27 cellular contexts compared by ENCODE assay signal in genomic region chr15:101051291-101052030, GRCh38.
A peak's percentile ranks its signal among the peaks of the same experiment; 100 is the strongest.
DNase-seq lines count a peak whose midpoint lies in the region; ATAC-seq, FAIRE-seq and TF ChIP-seq lines count a peak whose summit lies in the region.
"Had no signal": no experiment of that assay in that cellular context is flagged by ENCODE, and none has a peak within 500 bp of the region (broad histone marks: within the 10 kb centered on the region; RNA-seq: fewer than 3 reads in every experiment).

No MANE protein-coding gene starts in this region.

- TF ChIP-seq CTCF in SK-N-SH (IDR thresholded peaks at IDR 0.05), result no peak
- no peak for TF ChIP-seq CTCF in colonic mucosa (IDR thresholded peaks at IDR 0.05)
- TF ChIP-seq CTCF in testis (IDR thresholded peaks at IDR 0.05), result no peak

- DNase-seq in SK-N-SH (peak; percentile 16), colonic mucosa (peak; percentile 11), mucosa of gallbladder (ENCODE audit: low spot score) (peak; percentile 9), testis (peak; percentile 10), GM19239 (ENCODE audit: insufficient read length, low spot score) (no peak), RCC 7860 (ENCODE audit: low spot score) (no peak)
- DNase-seq: activated CD4-positive, alpha-beta T cell treated with anti-CD3 and anti-CD28 coated beads, Interleukin-2, amount 50 U/mL, for 1 hour; activated naive CD8-positive, alpha-beta T cell treated with anti-CD3 and anti-CD28 coated beads, Interleukin-2, amount 10 ng/mL, durations not matched to agents 7 days and 5 days; central memory CD4-positive, alpha-beta T cell; DMS53; Karpas-422; left cardiac atrium; NCI-H1694; NCI-H526 had no signal

- FAIRE-seq in GM19239 (lab: Jason Lieb, UNC), result no peak
- no peak for FAIRE-seq in RCC 7860 (lab: Jason Lieb, UNC)
- FAIRE-seq: astrocyte, G401.6, GM18507 had no signal

- no peaks in the 10 kb centered on the region; a peak in 1 of 4 replicates for H3K4me1 ChIP-seq in SK-N-SH (ENCODE audit: control insufficient read depth in 1 of 2, insufficient read depth in 2 of 2, low read depth in 1 of 2, low read length in 1 of 2)
- H3K4me1 ChIP-seq in colonic mucosa, result no peaks in the 10 kb centered on the region
- peaks cover 10% of the 10 kb centered on the region for H3K4me1 ChIP-seq in testis
- H3K4me1 ChIP-seq: stomach had no signal

- intact Hi-C loops in colonic mucosa (cut with DNase I), result no loop called here
- intact Hi-C loops in testis (cut with DNase I; ENCODE audit: low total_unique reads), result no loop called here

- WGBS in SK-N-SH (ENCODE audit: low lambda C conversion rate), result 91% methylated on average over 19 of the region's 28 CpGs
- WGBS in testis, 2 donors, result 96 to 97% methylated on average over 12 to 28 of the region's 28 CpGs

- TF ChIP-seq POLR2A in testis (IDR thresholded peaks at IDR 0.05), result no peak

- TF ChIP-seq EP300 in SK-N-SH (IDR thresholded peaks at IDR 0.05; ENCODE audit: borderline replicate concordance in 1 of 2, low read depth in 1 of 2, low read length in 1 of 2), result no peak

- POLR2A ChIA-PET in SK-N-SH (lab: Yijun Ruan, JAX), result no interaction called here

- H3K79me2 ChIP-seq in SK-N-SH (ENCODE audit: insufficient read depth), result no peaks in the 10 kb centered on the region

- no peaks in the 10 kb centered on the region for H3K9me2 ChIP-seq in SK-N-SH

- H3K4me3 ChIP-seq in SK-N-SH (ENCODE audit: low read depth in 2 of 2, low read length in 1 of 2) (no peak overlapping the region), colonic mucosa (no peak overlapping the region), testis (no peak overlapping the region)
- H3K4me3 ChIP-seq: GM23338, stomach, tibial nerve had no signal

- no peaks in the 10 kb centered on the region for H4K20me1 ChIP-seq in SK-N-SH (ENCODE audit: insufficient read depth)

- ATAC-seq in SK-N-SH treated with all-trans-retinoic acid at 6 μM for 48 hours (no peak), GM18858 (IDR thresholded peaks at IDR 0.05; ENCODE audit: unreplicated experiment) (no peak)
- ATAC-seq: CD8-positive, alpha-beta T cell; GM23338; left cardiac atrium; naive thymus-derived CD8-positive, alpha-beta T cell had no signal

- H3K27ac ChIP-seq in SK-N-SH (ENCODE audit: low read depth in 2 of 2, low read length in 1 of 2), result no peak overlapping the region
- no peak overlapping the region for H3K27ac ChIP-seq in colonic mucosa
- H3K27ac ChIP-seq in testis, result no peak overlapping the region
- H3K27ac ChIP-seq: 22Rv1, epithelial cell of prostate, stomach, VCaP had no signal

- H3K9ac ChIP-seq in SK-N-SH, result no peak overlapping the region
- no peak overlapping the region for H3K9ac ChIP-seq in colonic mucosa (ENCODE audit: low read depth in 2 of 2, low read length in 2 of 2)

- H3K4me2 ChIP-seq in SK-N-SH, result no peak overlapping the region
- H3K4me2 ChIP-seq: GM23338 had no signal

- H3K9me3 ChIP-seq in SK-N-SH, result no peaks in the 10 kb centered on the region
- H3K9me3 ChIP-seq in colonic mucosa, result no peaks in the 10 kb centered on the region
- no peaks in the 10 kb centered on the region for H3K9me3 ChIP-seq in testis
- H3K9me3 ChIP-seq: stomach, tibial nerve had no signal

- CTCF ChIA-PET in SK-N-SH (lab: Yijun Ruan, JAX), result no interaction called here

- H3K36me3 ChIP-seq in SK-N-SH (replicated peaks in 1 of 2; ENCODE audit: control insufficient read depth in 1 of 2, insufficient read depth in 2 of 2, low read length in 1 of 2) (peaks cover 4 to 19% of the 10 kb centered on the region in 2 experiments), colonic mucosa (peaks cover 13% of the 10 kb centered on the region), testis (ENCODE audit: low read depth, missing control alignments) (no peaks in the 10 kb centered on the region)

- H3K27me3 ChIP-seq in SK-N-SH (ENCODE audit: insufficient read depth) (no peaks in the 10 kb centered on the region), colonic mucosa (no peaks in the 10 kb centered on the region), testis (no peaks in the 10 kb centered on the region)
- H3K27me3 ChIP-seq: stomach, tibial nerve had no signal

- H2AFZ ChIP-seq in SK-N-SH (ENCODE audit: low read depth), result no peak overlapping the region
- H2AFZ ChIP-seq: GM23338 had no signal

- no peak for TF ChIP-seq RAD21 in SK-N-SH (IDR thresholded peaks at IDR 0.05; ENCODE audit: low read length)

- no peaks in the 10 kb centered on the region for H3F3A ChIP-seq in SK-N-SH (replicated peaks; ENCODE audit: insufficient read depth)

TF ChIP-seq in SK-N-SH, 30 proteins besides CTCF, POLR2A, EP300 and RAD21 (continues in another document):
- TF ChIP-seq REST (IDR thresholded peaks at IDR 0.05; ENCODE audit: low read depth, low read length) (no peak), ELF1 (IDR thresholded peaks at IDR 0.05) (no peak), NRF1 (IDR thresholded peaks at IDR 0.05; ENCODE audit: low read depth, low read length) (no peak), EZH2phosphoT487 (IDR thresholded peaks at IDR 0.05; ENCODE audit: borderline replicate concordance, low read depth) (no peak), JUND (IDR thresholded peaks at IDR 0.05) (no peak), RXRA (IDR thresholded peaks at IDR 0.05; ENCODE audit: borderline replicate concordance, low read depth) (no peak), RCOR1 (IDR thresholded peaks at IDR 0.05; ENCODE audit: low read length) (no peak), MAX (IDR thresholded peaks at IDR 0.05; ENCODE audit: low read depth) (no peak), GATA2 (CRISPR knock-in tag; IDR thresholded peaks at IDR 0.05) (no peak)

TF ChIP-seq in SK-N-SH treated with all-trans-retinoic acid at 6 μM for 48 hours, 23 proteins besides CTCF, POLR2A, EP300 and RAD21 (continues in another document):
- no peak for TF ChIP-seq CSDC2 (CRISPR knock-in tag; IDR thresholded peaks at IDR 0.05)
- TF ChIP-seq ISL1 (CRISPR knock-in tag; IDR thresholded peaks at IDR 0.05), result no peak
- TF ChIP-seq TCF4 (CRISPR knock-in tag; IDR thresholded peaks at IDR 0.05; ENCODE audit: borderline replicate concordance), result no peak
- no peak for TF ChIP-seq ZC3H10 (CRISPR knock-in tag; IDR thresholded peaks at IDR 0.05)
- no peak for TF ChIP-seq ARNTL (CRISPR knock-in tag; IDR thresholded peaks at IDR 0.05; ENCODE audit: borderline replicate concordance, low read depth)
- no peak for TF ChIP-seq OSR1 (CRISPR knock-in tag; IDR thresholded peaks at IDR 0.05)
- TF ChIP-seq CREB5 (CRISPR knock-in tag; IDR thresholded peaks at IDR 0.05; ENCODE audit: low read depth), result no peak
- TF ChIP-seq CSRNP3 (CRISPR knock-in tag; IDR thresholded peaks at IDR 0.05), result no peak
- no peak for TF ChIP-seq TOX (CRISPR knock-in tag; IDR thresholded peaks at IDR 0.05; ENCODE audit: borderline replicate concordance)
- TF ChIP-seq RARB (CRISPR knock-in tag; IDR thresholded peaks at IDR 0.05), result no peak
- TF ChIP-seq TSHZ2 (CRISPR knock-in tag; IDR thresholded peaks at IDR 0.05), result no peak

Comparison
In these comparisons a context has a peak if more than half of its experiments do, and no peak if none do; other contexts are left out.
1. DNase-seq: peak in SK-N-SH (single experiment), colonic mucosa (single experiment), mucosa of gallbladder (single experiment) and testis (single experiment); none in GM19239 (single experiment) and RCC 7860 (single experiment).